Comparison of ENCODE assay signal across 1 cellular context in genomic region chr11:112219476-112220232, GRCh38.
TF ChIP-seq lines count a peak whose summit lies in the region.

No MANE protein-coding gene starts in this region.

TF ChIP-seq in H1, 55 proteins besides CTCF, POLR2A, EP300 and RAD21:
- TF ChIP-seq NANOG (IDR thresholded peaks at IDR 0.05; ENCODE audit: insufficient read depth, low read depth, low read length, poor library complexity, severe bottlenecking) (no peak), RNF2 (IDR thresholded peaks at IDR 0.05; ENCODE audit: borderline replicate concordance, low read depth, low read length, missing control alignments, poor library complexity, severe bottlenecking) (no peak), CEBPB (IDR thresholded peaks at IDR 0.05; ENCODE audit: low read depth, low read length) (0 out of 2 replicates have a peak, but pooled peaks have one; percentile 10)
TF ChIP-seq in H1: peak in this region for 1.
